13 cellular contexts compared by ENCODE assay signal in the genomic region with DNA sequence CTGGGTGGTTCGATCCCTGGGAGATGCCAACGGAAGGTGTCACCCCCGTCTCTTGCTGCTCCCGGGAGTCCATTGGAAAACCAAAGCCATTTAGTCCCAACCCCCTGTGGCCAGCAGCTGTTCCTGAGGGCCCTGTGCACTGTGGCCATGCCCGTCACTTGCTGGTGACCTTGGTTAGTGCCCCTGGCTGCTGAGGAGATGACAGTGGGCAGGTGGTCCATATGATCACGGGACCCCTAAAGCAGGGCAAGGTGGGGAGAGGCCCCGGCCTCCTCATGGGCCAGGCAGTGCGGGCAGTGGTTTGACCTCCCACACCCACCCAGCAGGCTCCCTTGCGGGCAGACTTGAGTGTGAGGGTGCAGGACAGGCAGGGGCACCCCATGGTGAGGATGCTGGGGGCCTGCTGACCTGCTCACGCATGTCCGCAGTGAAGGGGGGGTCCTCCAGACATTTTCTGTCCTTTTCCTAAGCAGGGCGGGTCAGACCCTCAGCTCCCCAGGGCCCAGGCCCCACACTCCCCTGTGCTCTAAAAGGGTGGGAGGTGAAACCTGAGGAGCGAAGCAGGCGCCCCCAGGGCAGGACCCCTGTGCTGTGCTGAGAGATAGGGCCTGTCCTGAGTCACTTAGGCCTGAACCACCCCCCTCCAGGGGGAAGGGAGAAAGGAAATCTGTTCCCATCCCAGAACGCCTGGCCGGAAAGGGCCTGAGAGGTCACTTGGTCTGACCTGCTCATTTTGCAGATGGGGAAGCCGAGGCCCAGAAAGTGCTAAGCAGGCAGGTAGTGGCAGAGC. TPM values are rescaled to one million over a fixed set of nuclear protein-coding genes. Genes with fewer than 3 reads are reported as not detected.
A peak's percentile ranks its signal among the peaks of the same experiment; 100 is the strongest.
DNase-seq lines count a peak whose midpoint lies in the region; ATAC-seq and TF ChIP-seq lines count a peak whose summit lies in the region.
"Had no signal": no experiment of that assay in that cellular context is flagged by ENCODE, and none has a peak within 500 bp of the region (broad histone marks: within the 10 kb centered on the region; RNA-seq: fewer than 3 reads in every experiment).

No MANE protein-coding gene starts in this region.

- no peak overlapping the region for H3K27ac Mint-ChIP-seq in T-cell
- H3K27ac Mint-ChIP-seq: immature natural killer cell; stimulated activated effector memory CD8-positive, alpha-beta T cell treated with anti-CD3 and anti-CD28 coated beads, Interleukin-12 subunit alpha, Interleukin-12 subunit beta, amount 100 ng/mL, for 72 hours had no signal

- TF ChIP-seq POLR2A in transverse colon (IDR thresholded peaks at IDR 0.05): no peak

- intact Hi-C loops in colonic mucosa (cut with DNase I) (no loop called here), transverse colon (cut with DNase I; ENCODE audit: low total_unique reads) (no loop called here)

- H3K27me3 ChIP-seq in HUES64 (ENCODE audit: insufficient read depth, low read length) (no peaks in the 10 kb centered on the region), colonic mucosa (no peaks in the 10 kb centered on the region), transverse colon (no peaks in the 10 kb centered on the region)

- H3K36me3 Mint-ChIP-seq in T-cell: no peaks in the 10 kb centered on the region
- H3K36me3 Mint-ChIP-seq: immature natural killer cell; natural killer cell treated with Interleukin-12 subunit alpha and Interleukin-12 subunit beta and Interleukin-15 and Interleukin-18, amount 100 ng/mL, for 72 hours had no signal

- 79% methylated on average over 17 of the region's 17 CpGs for WGBS in HUES64
- WGBS in transverse colon (ENCODE audit: low coverage in 1 of 2), 2 donors: 76 to 90% methylated on average over 2 to 17 of the region's 17 CpGs

- ATAC-seq in T-cell (replicated peaks in 1 of 4): no peak
- ATAC-seq: esophagus mucosa; stimulated activated effector memory CD8-positive, alpha-beta T cell treated with anti-CD3 and anti-CD28 coated beads, Interleukin-12 subunit alpha, Interleukin-12 subunit beta, amount 100 ng/mL, for 72 hours had no signal

- H3K27me3 Mint-ChIP-seq in T-cell: no peaks in the 10 kb centered on the region

- TF ChIP-seq CTCF in colonic mucosa (IDR thresholded peaks at IDR 0.05) (no peak), transverse colon (IDR thresholded peaks at IDR 0.05) (no peak)

- H3K9ac ChIP-seq in HUES64 (ENCODE audit: low read depth, low read length) (peak overlapping the region; percentile 19; the same call in 1 of the 2 replicates), colonic mucosa (ENCODE audit: low read depth in 2 of 2, low read length in 2 of 2) (peak overlapping the region; percentile 57 to 71)

- TF ChIP-seq EP300 in transverse colon (IDR thresholded peaks at IDR 0.05; ENCODE audit: low read depth): no peak

- H3K27ac ChIP-seq in HUES64 (ENCODE audit: low read depth, low read length): peak overlapping the region; percentile 88; the same call in 1 of the 2 replicates
- H3K27ac ChIP-seq in colonic mucosa: peak overlapping the region; percentile 97
- H3K27ac ChIP-seq in transverse colon: peak overlapping the region; percentile 93 to 96 (median 95)
- H3K27ac ChIP-seq: VCaP had no signal

- peaks cover 34 to 45% (median 40%) of the 10 kb centered on the region in 3 donors for H3K4me1 Mint-ChIP-seq in T-cell

- H3K4me3 ChIP-seq in HUES64 (ENCODE audit: low read length): no peak overlapping the region
- no peak overlapping the region for H3K4me3 ChIP-seq in colonic mucosa
- peak overlapping the region in 2 of 4 donors; percentile 4 to 96 for H3K4me3 ChIP-seq in transverse colon

- H3K4me3 Mint-ChIP-seq in T-cell: no peak overlapping the region
- H3K4me3 Mint-ChIP-seq: immature natural killer cell; natural killer cell treated with Interleukin-12 subunit alpha and Interleukin-12 subunit beta and Interleukin-15 and Interleukin-18, amount 100 ng/mL, for 72 hours; stimulated activated effector memory CD8-positive, alpha-beta T cell treated with anti-CD3 and anti-CD28 coated beads, Interleukin-12 subunit alpha, Interleukin-12 subunit beta, amount 100 ng/mL, for 72 hours had no signal

- CTCF ChIA-PET in T-cell (lab: Charles Lee): interaction anchor here in 1 of 2 donors (0.6 kb wide), 1 partner anchor 31 kb away, joined by 4 read pairs; no protein-coding TSS in a partner anchor
- CTCF ChIA-PET in HEK293T (lab: Yijun Ruan, JAX): interaction anchor here (0.5 to 1.5 kb wide), 2 partner anchors 23 to 47 kb away, joined by 4 to 5 read pairs; no protein-coding TSS in a partner anchor

- H3K36me3 ChIP-seq in HUES64 (ENCODE audit: insufficient read depth, low read length) (peaks cover 39% of the 10 kb centered on the region), colonic mucosa (no peaks in the 10 kb centered on the region), transverse colon (peaks cover 0 to 9% (median 0%) of the 10 kb centered on the region in 4 donors)

- POLR2A ChIA-PET in T-cell (lab: Charles Lee): no interaction called here
- POLR2A ChIA-PET in HEK293T (lab: Yijun Ruan, JAX): no interaction called here

- DNase-seq in colonic mucosa (no peak), myocyte (ENCODE audit: low read depth) (peak; percentile 88), transverse colon (no peak), T-cell (no peak), HEK293T (ENCODE audit: extremely low spot score) (no peak), cerebellum (ENCODE audit: low spot score) (no peak)
- DNase-seq: DMS 273 treated with DMSO at 0.1 percent for 48 hours, immature natural killer cell had no signal

- H3K9me3 ChIP-seq in HUES64 (ENCODE audit: insufficient read depth, low read depth, low read length) (no peaks in the 10 kb centered on the region), colonic mucosa (no peaks in the 10 kb centered on the region), transverse colon (no peaks in the 10 kb centered on the region)

- no peaks in the 10 kb centered on the region for H3K9me3 Mint-ChIP-seq in T-cell
- H3K9me3 Mint-ChIP-seq: immature natural killer cell; natural killer cell treated with Interleukin-12 subunit alpha and Interleukin-12 subunit beta and Interleukin-15 and Interleukin-18, amount 100 ng/mL, for 72 hours; stimulated activated effector memory CD8-positive, alpha-beta T cell treated with anti-CD3 and anti-CD28 coated beads, Interleukin-12 subunit alpha, Interleukin-12 subunit beta, amount 100 ng/mL, for 72 hours had no signal

- H3K4me1 ChIP-seq in HUES64 (ENCODE audit: insufficient read depth, low read length): peaks cover 51% of the 10 kb centered on the region
- peaks cover 56% of the 10 kb centered on the region for H3K4me1 ChIP-seq in colonic mucosa
- H3K4me1 ChIP-seq in transverse colon: peaks cover 50 to 100% (median 87%) of the 10 kb centered on the region in 4 donors

- in situ Hi-C loops in transverse colon (cut with MboI; ENCODE audit: low pct_ligation_motif_present in 1 of 4, low pct_unique_long_range_greater_than_20kb in 1 of 4, low sequenced_read_pairs in 3 of 4): no loop called here

TF ChIP-seq in HEK293T, 16 proteins besides CTCF, POLR2A, EP300 and RAD21:
- no peak for TF ChIP-seq FOXM1 (IDR thresholded peaks at IDR 0.05; ENCODE audit: borderline replicate concordance)
- no peak for TF ChIP-seq BHLHE40 (IDR thresholded peaks at IDR 0.05; ENCODE audit: borderline replicate concordance)
- no peak for TF ChIP-seq ZNF384 (IDR thresholded peaks at IDR 0.05)
- TF ChIP-seq SUZ12 (IDR thresholded peaks at IDR 0.05): no peak
- TF ChIP-seq ELF4 (IDR thresholded peaks at IDR 0.05): no peak
- no peak for TF ChIP-seq SP1 (IDR thresholded peaks at IDR 0.05)
- TF ChIP-seq FOXK2 (IDR thresholded peaks at IDR 0.05): no peak

RNA-seq across cellular contexts. Expression of a gene that starts 6.8 kb away (rescaled TPM):
- 303 TPM for polyA plus RNA-seq in HUES64 (2013, experiment 1 of 2)
- polyA plus RNA-seq in HUES64 (2013, experiment 2 of 2): 297 TPM
- total RNA-seq in colonic mucosa (1,000 to 10,000 TPM; 1,192 to 1,707 TPM), myocyte (134 and 203 TPM in 2 replicates), transverse colon (1,000 to 10,000 TPM in 3 of 4 donors, 100 to 1,000 TPM in 1; 911 to 2,535 (median 1,776) TPM), T-cell (10 to 100 TPM; 21.9 to 41.2 (median 34.8) TPM), cerebellum (70.3 TPM)
- 138 TPM for polyA plus RNA-seq in myocyte (2012)

RNA-seq across cellular contexts. Expression of a gene that starts 53.5 kb away (rescaled TPM):
- polyA plus RNA-seq in HUES64 (2013, experiment 1 of 2): 0.30 TPM
- polyA plus RNA-seq in HUES64 (2013, experiment 2 of 2): 0.44 TPM
- total RNA-seq in colonic mucosa (1 to 10 TPM in 1 of 2 donors, under 1 TPM in 1; 0.35 to 1.0 TPM), myocyte (0.03 TPM in 1 of 2 replicates, not detected in the other), transverse colon (10 to 100 TPM in 1 of 4 donors, 1 to 10 TPM in 2, under 1 TPM in 1; 0.40 to 16.1 (median 2.0) TPM), T-cell (10 to 100 TPM in 2 of 5 donors, 1 to 10 TPM in 3; 2.7 to 15.5 (median 7.8) TPM), cerebellum (not detected)
- polyA plus RNA-seq in myocyte (2012): not detected
- polyA plus RNA-seq: immature natural killer cell had no signal
